ENCODE assay signal across 8 cellular contexts in the genomic region with DNA sequence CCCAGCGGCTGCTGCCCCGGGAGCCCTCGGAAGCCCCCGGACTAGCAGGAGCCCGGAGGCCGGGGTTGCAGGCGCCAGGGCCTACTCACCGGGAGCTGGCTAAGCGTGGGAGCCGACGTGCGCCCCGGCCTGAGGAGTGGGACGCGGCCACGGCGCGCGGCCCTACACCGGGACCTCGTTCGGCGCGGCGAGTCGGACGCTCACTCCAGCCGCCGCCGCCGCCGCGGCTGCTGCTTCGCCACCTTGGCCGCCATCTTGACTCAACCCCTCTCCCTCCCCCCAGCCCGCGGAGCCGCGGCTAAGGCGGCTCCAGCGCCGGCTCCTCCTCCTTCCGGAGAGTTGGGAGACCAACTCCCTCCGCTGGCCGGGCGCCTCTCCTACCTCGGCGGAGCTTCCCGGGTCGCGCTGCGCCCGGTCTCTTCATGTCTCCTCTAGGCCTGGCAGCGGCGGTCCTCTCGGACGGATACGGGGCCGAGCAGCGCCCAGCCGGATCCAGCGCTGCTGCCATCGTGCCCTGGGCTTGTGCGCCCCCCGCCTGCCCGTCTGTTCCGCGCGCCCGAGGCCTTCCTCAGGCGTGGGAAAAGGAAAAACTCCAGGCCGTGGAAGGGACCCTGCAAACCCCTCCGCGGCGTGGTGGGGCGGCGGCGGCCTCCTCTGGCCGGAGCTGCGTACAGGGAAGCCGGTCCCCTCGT. TPM values are rescaled to one million over a fixed set of nuclear protein-coding genes. Genes with fewer than 3 reads are reported as not detected.
A peak's percentile ranks its signal among the peaks of the same experiment; 100 is the strongest.
DNase-seq lines count a peak whose midpoint lies in the region; ATAC-seq and TF ChIP-seq lines count a peak whose summit lies in the region.

A gene (minus strand): TSS at position 262 of the 692 bp plus-strand sequence. CDS start 20,965 bp downstream, outside the sequence.

- H3K36me3 ChIP-seq in iPS-20b (ENCODE audit: insufficient read depth, low read depth, low read length), result 0 out of 2 replicates have a peak, but pooled peaks cover 5% of the 10 kb centered on the region

- H3K9me3 ChIP-seq in AG04450 (ENCODE audit: control insufficient read depth, insufficient read depth, low read length) (peaks cover 4% of the 10 kb centered on the region; the same call in 1 of the 2 replicates), iPS-20b (ENCODE audit: insufficient read depth, low read depth, low read length) (no peaks in the 10 kb centered on the region)

- peak within 1 kb of the TSS; percentile 93 for H3K9ac ChIP-seq in iPS-20b (ENCODE audit: low read depth, low read length)

- CTCF ChIA-PET in AG04450 (lab: Charles Lee), result interaction anchor here (1.0 kb wide), 1 partner anchor 71 kb away, joined by 3 read pairs; no protein-coding TSS in a partner anchor

- H3K27me3 ChIP-seq in AG04450 (ENCODE audit: control insufficient read depth, insufficient read depth, low read length), result no peaks in the 10 kb centered on the region
- no peaks in the 10 kb centered on the region for H3K27me3 ChIP-seq in iPS-20b (ENCODE audit: insufficient read depth, low read length)

- DNase-seq in AG04450 (ENCODE audit: low read depth, low spot score) (peak; percentile 77), NCI-H2171 treated with DMSO at 0.1 percent for 48 hours (lab: John Stamatoyannopoulos, UW) (peak; percentile 88), T47D (ENCODE audit: low read depth in 1 of 2, low spot score in 1 of 2) (peak; percentile 54 to 92)

- POLR2A ChIA-PET in AG04450 (lab: Yijun Ruan, JAX), result interaction anchor here (0.5 to 1.8 kb wide), 10 partner anchors 9 to 167 kb away, joined by 3 to 10 read pairs (median 3); a partner anchor contains a TSS

- in situ Hi-C loops in T47D (cut with HindIII; ENCODE audit: low pct_unique_long_range_greater_than_20kb, low sequenced_read_pairs), result no loop called here

- H3K4me3 ChIP-seq in AG04450 (ENCODE audit: low read depth, low read length) (peak within 1 kb of the TSS; percentile 92), iPS-20b (ENCODE audit: low read length) (peak within 1 kb of the TSS; percentile 98), skin epidermis (peak within 1 kb of the TSS; percentile 63 to 100 (median 89))

- TF ChIP-seq CTCF in AG04450 (IDR thresholded peaks at IDR 0.05; ENCODE audit: low read depth, low read length), result peak; percentile 42
- peak; percentile 41 for TF ChIP-seq CTCF in VCaP (conservative IDR thresholded peaks at IDR 0.05)

- peak within 1 kb of the TSS; percentile 84 for H3K27ac ChIP-seq in AG04450 (ENCODE audit: low read depth, low read length)
- peak within 1 kb of the TSS; percentile 98 for H3K27ac ChIP-seq in VCaP
- peak within 1 kb of the TSS; percentile 94 for H3K27ac ChIP-seq in iPS-20b (ENCODE audit: low read length)
- peak within 1 kb of the TSS; percentile 93 to 98 (median 97) for H3K27ac ChIP-seq in skin epidermis

- peaks cover 6% of the 10 kb centered on the region; the same call in 1 of the 2 replicates for H3K4me1 ChIP-seq in iPS-20b (ENCODE audit: insufficient read depth, low read length)

- peak; percentile 45 for ATAC-seq in GM18870 (IDR thresholded peaks at IDR 0.05; ENCODE audit: unreplicated experiment)
- ATAC-seq in HG03108 (IDR thresholded peaks at IDR 0.05; ENCODE audit: unreplicated experiment), result peak; percentile 73

RNA-seq across cellular contexts. Expression of the gene that starts here (rescaled TPM):
- polyA plus RNA-seq in AG04450 (2011; rRNA removed), result 109 and 127 TPM in 2 replicates
- polyA minus RNA-seq in AG04450 (2011; rRNA and poly(A)+ RNA removed), result 336 and 348 TPM in 2 replicates

Comparison
In these comparisons a context has a peak if more than half of its experiments do, and no peak if none do; other contexts are left out.
1. Peak in every context shown above with its lines: DNase-seq, ATAC-seq, H3K4me3 ChIP-seq and H3K27ac ChIP-seq.